In genomic region chr1:98732985-98733781, GRCh38 we compare ENCODE assay signal across 17 cellular contexts.
DNase-seq lines count a peak whose midpoint lies in the region; ATAC-seq and TF ChIP-seq lines count a peak whose summit lies in the region.
"Had no signal": no experiment of that assay in that cellular context is flagged by ENCODE, and none has a peak within 500 bp of the region (broad histone marks: within the 10 kb centered on the region; RNA-seq: fewer than 3 reads in every experiment).

No MANE protein-coding gene starts in this region.

- TF ChIP-seq POLR2A in Peyer's patch (IDR thresholded peaks at IDR 0.05): no peak

- ATAC-seq in GM18520 (IDR thresholded peaks at IDR 0.05; ENCODE audit: unreplicated experiment) (peak; percentile 58), GM21825 (IDR thresholded peaks at IDR 0.05; ENCODE audit: unreplicated experiment) (peak; percentile 55)
- ATAC-seq: naive thymus-derived CD4-positive, alpha-beta T cell; stimulated activated effector memory CD8-positive, alpha-beta T cell treated with anti-CD3 and anti-CD28 coated beads, Interleukin-12 subunit alpha, Interleukin-12 subunit beta, amount 100 ng/mL, for 72 hours had no signal

- H3K36me3 ChIP-seq in Peyer's patch: no peaks in the 10 kb centered on the region

- H3K27me3 ChIP-seq in Peyer's patch: no peaks in the 10 kb centered on the region
- H3K27me3 ChIP-seq: SJSA1 had no signal

- H3K4me1 ChIP-seq in Peyer's patch: no peaks in the 10 kb centered on the region
- H3K4me1 ChIP-seq: SJSA1 had no signal

- TF ChIP-seq CTCF in choroid plexus epithelial cell (conservative IDR thresholded peaks at IDR 0.05; ENCODE audit: low read depth, low read length) (no peak), progenitor cell of endocrine pancreas (IDR thresholded peaks at IDR 0.05; ENCODE audit: unreplicated experiment) (no peak), Peyer's patch (IDR thresholded peaks at IDR 0.05) (peak in 1 of 6 experiments; percentile 1)

- H3K27ac ChIP-seq in Peyer's patch: no peak overlapping the region
- H3K27ac ChIP-seq: SJSA1 had no signal

- H3K9me3 ChIP-seq in Peyer's patch: no peaks in the 10 kb centered on the region
- H3K9me3 ChIP-seq: SJSA1 had no signal

- H3K4me3 Mint-ChIP-seq in progenitor cell of endocrine pancreas (ENCODE audit: low read depth): peak overlapping the region; percentile 43
- H3K4me3 Mint-ChIP-seq: brain; CD14-positive monocyte; endodermal cell; naive thymus-derived CD4-positive, alpha-beta T cell; stimulated activated effector memory CD8-positive, alpha-beta T cell treated with anti-CD3 and anti-CD28 coated beads, Interleukin-12 subunit alpha, Interleukin-12 subunit beta, amount 100 ng/mL, for 72 hours had no signal

- H3K36me3 Mint-ChIP-seq in progenitor cell of endocrine pancreas (ENCODE audit: insufficient read depth): peaks cover 2% of the 10 kb centered on the region
- H3K36me3 Mint-ChIP-seq: CD14-positive monocyte; naive thymus-derived CD4-positive, alpha-beta T cell; stimulated activated effector memory CD8-positive, alpha-beta T cell treated with anti-CD3 and anti-CD28 coated beads, Interleukin-12 subunit alpha, Interleukin-12 subunit beta, amount 100 ng/mL, for 72 hours had no signal

- peaks cover 24% of the 10 kb centered on the region for H3K4me1 Mint-ChIP-seq in progenitor cell of endocrine pancreas (ENCODE audit: low read depth)
- H3K4me1 Mint-ChIP-seq: CD14-positive monocyte; naive thymus-derived CD4-positive, alpha-beta T cell; stimulated activated effector memory CD8-positive, alpha-beta T cell treated with anti-CD3 and anti-CD28 coated beads, Interleukin-12 subunit alpha, Interleukin-12 subunit beta, amount 100 ng/mL, for 72 hours had no signal

- no peak overlapping the region for H3K4me3 ChIP-seq in choroid plexus epithelial cell (ENCODE audit: low read depth, low read length)
- H3K4me3 ChIP-seq in Peyer's patch: no peak overlapping the region
- H3K4me3 ChIP-seq: SJSA1 had no signal

- DNase-seq in choroid plexus epithelial cell (ENCODE audit: low read depth): peak; percentile 4
- no peak for DNase-seq in progenitor cell of endocrine pancreas (ENCODE audit: low spot score, unreplicated experiment)
- no peak for DNase-seq in COLO668 (lab: John Stamatoyannopoulos, UW; ENCODE audit: unreplicated experiment)
- no peak for DNase-seq in COR-L47 (lab: John Stamatoyannopoulos, UW)
- DNase-seq in Peyer's patch: no peak
- DNase-seq: activated CD8-positive, alpha-beta memory T cell treated with anti-CD3 and anti-CD28 coated beads for 24 hours; activated gamma-delta T cell treated with Interleukin-2 at 50 U/mL for 16 hours; endodermal cell; naive thymus-derived CD4-positive, alpha-beta T cell; NCI-H2081; stimulated activated CD4-positive, alpha-beta T cell treated with anti-CD3 and anti-CD28 coated beads, Interleukin-4, amount 100 ng/mL, for 1 hour had no signal

- H3K9me3 Mint-ChIP-seq in progenitor cell of endocrine pancreas (ENCODE audit: low read depth): peaks cover 8% of the 10 kb centered on the region
- H3K9me3 Mint-ChIP-seq: endodermal cell; stimulated activated effector memory CD8-positive, alpha-beta T cell treated with anti-CD3 and anti-CD28 coated beads, Interleukin-12 subunit alpha, Interleukin-12 subunit beta, amount 100 ng/mL, for 72 hours had no signal

- no peaks in the 10 kb centered on the region for H3K27me3 Mint-ChIP-seq in progenitor cell of endocrine pancreas
- H3K27me3 Mint-ChIP-seq: brain had no signal

- H3K27ac Mint-ChIP-seq in progenitor cell of endocrine pancreas: peak overlapping the region; percentile 91
- H3K27ac Mint-ChIP-seq: endodermal cell; naive thymus-derived CD4-positive, alpha-beta T cell; stimulated activated effector memory CD8-positive, alpha-beta T cell treated with anti-CD3 and anti-CD28 coated beads, Interleukin-12 subunit alpha, Interleukin-12 subunit beta, amount 100 ng/mL, for 72 hours had no signal
